In genomic region chr4:88341227-88342192, GRCh38 we compare ENCODE assay signal across 9 cellular contexts. TPM values are rescaled to one million over a fixed set of nuclear protein-coding genes. Genes with fewer than 3 reads are reported as not detected.
A peak's percentile ranks its signal among the peaks of the same experiment; 100 is the strongest.
DNase-seq lines count a peak whose midpoint lies in the region; ATAC-seq, FAIRE-seq and TF ChIP-seq lines count a peak whose summit lies in the region.
"Had no signal": no experiment of that assay in that cellular context is flagged by ENCODE, and none has a peak within 500 bp of the region (broad histone marks: within the 10 kb centered on the region; RNA-seq: fewer than 3 reads in every experiment).

No MANE protein-coding gene starts in this region.

- no peaks in the 10 kb centered on the region for H3K9me3 Mint-ChIP-seq in naive thymus-derived CD8-positive, alpha-beta T cell
- H3K9me3 Mint-ChIP-seq: memory B cell had no signal

- 54 to 60% methylated on average over 8 of the region's 8 CpGs for WGBS in thyroid gland, 2 donors

- TF ChIP-seq CTCF in astrocyte of the spinal cord (IDR thresholded peaks at IDR 0.05; ENCODE audit: low read depth, low read length) (no peak), thyroid gland (IDR thresholded peaks at IDR 0.05) (no peak)

- H3K9me3 ChIP-seq in thyroid gland = no peaks in the 10 kb centered on the region

- TF ChIP-seq POLR2A in thyroid gland (IDR thresholded peaks at IDR 0.05) = no peak

- no peaks in the 10 kb centered on the region for H3K27me3 Mint-ChIP-seq in naive thymus-derived CD8-positive, alpha-beta T cell
- H3K27me3 Mint-ChIP-seq: memory B cell had no signal

- in situ Hi-C loops in astrocyte of the spinal cord (cut with HindIII; ENCODE audit: low sequenced_read_pairs) = no loop called here

- peak; percentile 100 for FAIRE-seq in islet of Langerhans (lab: Jason Lieb, UNC)

- intact Hi-C loops in thyroid gland (cut with DNase I) = no loop called here

- ATAC-seq in HG02571 (IDR thresholded peaks at IDR 0.05; ENCODE audit: unreplicated experiment) = no peak
- no peak for ATAC-seq in GM21381 (IDR thresholded peaks at IDR 0.05; ENCODE audit: unreplicated experiment)
- no peak for ATAC-seq in naive thymus-derived CD8-positive, alpha-beta T cell

- H3K36me3 ChIP-seq in thyroid gland = no peaks in the 10 kb centered on the region

- peaks cover 4% of the 10 kb centered on the region in 2 donors for H3K4me1 ChIP-seq in thyroid gland

- no peaks in the 10 kb centered on the region for H3K36me3 Mint-ChIP-seq in naive thymus-derived CD8-positive, alpha-beta T cell
- H3K36me3 Mint-ChIP-seq: memory B cell had no signal

- H3K27ac Mint-ChIP-seq in naive thymus-derived CD8-positive, alpha-beta T cell = no peak overlapping the region
- H3K27ac Mint-ChIP-seq: memory B cell had no signal

- H3K4me3 ChIP-seq in astrocyte of the spinal cord (ENCODE audit: low read depth, low read length) (no peak overlapping the region), thyroid gland (replicated peaks in 1 of 3) (no peak overlapping the region)

- H3K4me3 Mint-ChIP-seq in naive thymus-derived CD8-positive, alpha-beta T cell = no peak overlapping the region
- H3K4me3 Mint-ChIP-seq: memory B cell had no signal

- no peaks in the 10 kb centered on the region for H3K27me3 ChIP-seq in thyroid gland

- DNase-seq in HT1080 (ENCODE audit: low read depth) (peak; percentile 91), astrocyte of the spinal cord (ENCODE audit: low read depth, low spot score) (peak; percentile 93), thyroid gland (peak; percentile 42 to 44)
- DNase-seq in naive thymus-derived CD8-positive, alpha-beta T cell = no peak
- DNase-seq: activated CD4-positive, alpha-beta T cell treated with anti-CD3 and anti-CD28 coated beads, Interleukin-2, amount 50 U/mL, for 4 hours had no signal

- POLR2A ChIA-PET in naive thymus-derived CD8-positive, alpha-beta T cell (lab: Charles Lee) = no interaction called here

- peak overlapping the region in 1 of 3 donors; percentile 35 for H3K27ac ChIP-seq in thyroid gland

- no peaks in the 10 kb centered on the region for H3K4me1 Mint-ChIP-seq in naive thymus-derived CD8-positive, alpha-beta T cell
- H3K4me1 Mint-ChIP-seq: memory B cell had no signal

RNA-seq across cellular contexts. Expression of gene HERC6, which starts 37.1 kb away (rescaled TPM):
- total RNA-seq in HT1080 (2014; rRNA removed; shearing (Covaris generic)) = 6.3 and 7.3 TPM in 2 replicates
- 3.2 and 3.9 TPM in 2 replicates for polyA plus RNA-seq in HT1080 (2015; cell fraction: cytosol; rRNA removed)
- 9.5 and 10.3 TPM in 2 replicates for polyA plus RNA-seq in HT1080 (2015; cell fraction: nucleus; rRNA removed)
- 10 to 100 TPM in 2 of 4 donors, 1 to 10 TPM in 2; 6.7 to 14.0 (median 9.6) TPM for total RNA-seq in thyroid gland
- total RNA-seq in naive thymus-derived CD8-positive, alpha-beta T cell = 10 to 100 TPM; 31.8 to 35.5 TPM
- 10 to 100 TPM; 10.8 to 18.4 (median 18.1) TPM for polyA plus RNA-seq in naive thymus-derived CD8-positive, alpha-beta T cell

RNA-seq across cellular contexts. Expression of gene PPM1K, which starts 57.1 kb away (rescaled TPM):
- total RNA-seq in HT1080 (2014; rRNA removed; shearing (Covaris generic)) = 5.0 and 7.6 TPM in 2 replicates
- polyA plus RNA-seq in HT1080 (2015; cell fraction: cytosol; rRNA removed) = 3.7 and 6.7 TPM in 2 replicates
- polyA plus RNA-seq in HT1080 (2015; cell fraction: nucleus; rRNA removed) = 9.1 and 12.6 TPM in 2 replicates
- 10 to 100 TPM; 28.4 to 66.5 (median 46.2) TPM for total RNA-seq in thyroid gland
- total RNA-seq in naive thymus-derived CD8-positive, alpha-beta T cell = 10 to 100 TPM; 87.6 to 94.6 TPM
- 10 to 100 TPM; 64.7 to 85.3 (median 77.2) TPM for polyA plus RNA-seq in naive thymus-derived CD8-positive, alpha-beta T cell

Comparison
In these comparisons a context has a peak if more than half of its experiments do, and no peak if none do; other contexts are left out.
1. DNase-seq: peak in HT1080 (single experiment), astrocyte of the spinal cord (single experiment) and thyroid gland (2 of 2); none in naive thymus-derived CD8-positive, alpha-beta T cell (0 of 10).